1 cellular context compared by ENCODE assay signal in genomic region chr1:15617173-15617873, GRCh38.
TF ChIP-seq lines count a peak whose summit lies in the region.

TSS of gene DDI2 (plus strand) at chr1:15617458. CDS start at chr1:15617671, 213 bp downstream.

TF ChIP-seq in HepG2, 621 proteins besides CTCF, POLR2A, EP300 and RAD21 (continued from another document and continues in another):
- TF ChIP-seq THAP9 (CRISPR knock-in tag; IDR thresholded peaks at IDR 0.05; ENCODE audit: borderline replicate concordance) (0 out of 2 replicates have a peak, but pooled peaks have one; percentile 24), RBAK (CRISPR knock-in tag; IDR thresholded peaks at IDR 0.05) (no peak), ZNF672 (CRISPR knock-in tag; IDR thresholded peaks at IDR 0.05) (no peak), ZNF513 (CRISPR knock-in tag; conservative IDR thresholded peaks at IDR 0.05) (0 out of 2 replicates have a peak, but pooled peaks have one; percentile 13), NFATC3 (CRISPR knock-in tag; IDR thresholded peaks at IDR 0.05) (no peak), MAZ (IDR thresholded peaks at IDR 0.05; ENCODE audit: borderline replicate concordance, low read depth, low read length) (peak; percentile 73), MAZ (CRISPR knock-in tag; IDR thresholded peaks at IDR 0.05; ENCODE audit: low read depth) (peak; percentile 97), ZNF501 (CRISPR knock-in tag; IDR thresholded peaks at IDR 0.05) (no peak; the same call in 1 of the 2 replicates), SMAD1 (CRISPR knock-in tag; IDR thresholded peaks at IDR 0.05; ENCODE audit: borderline replicate concordance, low read depth) (0 out of 2 replicates have a peak, but pooled peaks have one; percentile 37), ZNF781 (CRISPR knock-in tag; IDR thresholded peaks at IDR 0.05; ENCODE audit: borderline replicate concordance, not compliant biosample characterization) (peak; percentile 61), KAT8 (CRISPR knock-in tag; IDR thresholded peaks at IDR 0.05) (0 out of 2 replicates have a peak, but pooled peaks have one; percentile 14), ISX (CRISPR knock-in tag; conservative IDR thresholded peaks at IDR 0.05) (no peak), ZNF841 (CRISPR knock-in tag; IDR thresholded peaks at IDR 0.05; ENCODE audit: borderline replicate concordance) (0 out of 2 replicates have a peak, but pooled peaks have one; percentile 69), FOXO1 (CRISPR knock-in tag; IDR thresholded peaks at IDR 0.05) (peak; percentile 17; the same call in 1 of the 2 replicates), YEATS4 (CRISPR knock-in tag; IDR thresholded peaks at IDR 0.05; ENCODE audit: borderline replicate concordance) (peak; percentile 71), TOPORS (CRISPR knock-in tag; IDR thresholded peaks at IDR 0.05) (0 out of 2 replicates have a peak, but pooled peaks have one; percentile 55), ZNF235 (CRISPR knock-in tag; IDR thresholded peaks at IDR 0.05; ENCODE audit: borderline replicate concordance) (peak; percentile 81; the same call in 1 of the 2 replicates), ZNF724P (CRISPR knock-in tag; IDR thresholded peaks at IDR 0.05; ENCODE audit: borderline replicate concordance) (no peak), MAF1 (CRISPR knock-in tag; IDR thresholded peaks at IDR 0.05; ENCODE audit: borderline replicate concordance) (0 out of 2 replicates have a peak, but pooled peaks have one; percentile 64), ZNF788 (CRISPR knock-in tag; IDR thresholded peaks at IDR 0.05; ENCODE audit: borderline replicate concordance) (peak; percentile 67; the same call in 1 of the 2 replicates), SAP130 (CRISPR knock-in tag; IDR thresholded peaks at IDR 0.05; ENCODE audit: low read depth) (peak; percentile 83), DNMT1 (CRISPR knock-in tag; IDR thresholded peaks at IDR 0.05) (peak; percentile 83), SRSF4 (IDR thresholded peaks at IDR 0.05; ENCODE audit: low read depth, low read length, poor library complexity, severe bottlenecking) (no peak), HCFC1 (IDR thresholded peaks at IDR 0.05; ENCODE audit: low read depth, low read length) (peak; percentile 46; the same call in 1 of the 2 replicates), CHCHD3 (CRISPR knock-in tag; IDR thresholded peaks at IDR 0.05) (0 out of 2 replicates have a peak, but pooled peaks have one; percentile 28), ZNF563 (CRISPR knock-in tag; IDR thresholded peaks at IDR 0.05) (peak; percentile 89), ZNF350 (CRISPR knock-in tag; IDR thresholded peaks at IDR 0.05; ENCODE audit: borderline replicate concordance, low read depth) (peak; percentile 57; the same call in 1 of the 2 replicates), ZNF10 (CRISPR knock-in tag; IDR thresholded peaks at IDR 0.05; ENCODE audit: borderline replicate concordance, low read depth) (no peak), PHF8 (CRISPR knock-in tag; IDR thresholded peaks at IDR 0.05) (peak; percentile 45; the same call in 1 of the 2 replicates), THAP11 (CRISPR knock-in tag; IDR thresholded peaks at IDR 0.05) (peak; percentile 80), BRF2 (CRISPR knock-in tag; IDR thresholded peaks at IDR 0.05) (peak; percentile 59; the same call in 1 of the 2 replicates), SOX13 (IDR thresholded peaks at IDR 0.05) (no peak), SOX13 (CRISPR knock-in tag; conservative IDR thresholded peaks at IDR 0.05 in 1 of 2, IDR thresholded peaks at IDR 0.05 in 1 of 2) (no peak), DPF2 (CRISPR knock-in tag; IDR thresholded peaks at IDR 0.05; ENCODE audit: borderline replicate concordance, low read depth) (no peak)
- TF ChIP-seq, protein P1, sequence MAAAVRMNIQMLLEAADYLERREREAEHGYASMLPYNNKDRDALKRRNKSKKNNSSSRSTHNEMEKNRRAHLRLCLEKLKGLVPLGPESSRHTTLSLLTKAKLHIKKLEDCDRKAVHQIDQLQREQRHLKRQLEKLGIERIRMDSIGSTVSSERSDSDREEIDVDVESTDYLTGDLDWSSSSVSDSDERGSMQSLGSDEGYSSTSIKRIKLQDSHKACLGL (CRISPR knock-in tag; IDR thresholded peaks at IDR 0.05) = peak; percentile 49; the same call in 1 of the 2 replicates
- TF ChIP-seq, protein P2, sequence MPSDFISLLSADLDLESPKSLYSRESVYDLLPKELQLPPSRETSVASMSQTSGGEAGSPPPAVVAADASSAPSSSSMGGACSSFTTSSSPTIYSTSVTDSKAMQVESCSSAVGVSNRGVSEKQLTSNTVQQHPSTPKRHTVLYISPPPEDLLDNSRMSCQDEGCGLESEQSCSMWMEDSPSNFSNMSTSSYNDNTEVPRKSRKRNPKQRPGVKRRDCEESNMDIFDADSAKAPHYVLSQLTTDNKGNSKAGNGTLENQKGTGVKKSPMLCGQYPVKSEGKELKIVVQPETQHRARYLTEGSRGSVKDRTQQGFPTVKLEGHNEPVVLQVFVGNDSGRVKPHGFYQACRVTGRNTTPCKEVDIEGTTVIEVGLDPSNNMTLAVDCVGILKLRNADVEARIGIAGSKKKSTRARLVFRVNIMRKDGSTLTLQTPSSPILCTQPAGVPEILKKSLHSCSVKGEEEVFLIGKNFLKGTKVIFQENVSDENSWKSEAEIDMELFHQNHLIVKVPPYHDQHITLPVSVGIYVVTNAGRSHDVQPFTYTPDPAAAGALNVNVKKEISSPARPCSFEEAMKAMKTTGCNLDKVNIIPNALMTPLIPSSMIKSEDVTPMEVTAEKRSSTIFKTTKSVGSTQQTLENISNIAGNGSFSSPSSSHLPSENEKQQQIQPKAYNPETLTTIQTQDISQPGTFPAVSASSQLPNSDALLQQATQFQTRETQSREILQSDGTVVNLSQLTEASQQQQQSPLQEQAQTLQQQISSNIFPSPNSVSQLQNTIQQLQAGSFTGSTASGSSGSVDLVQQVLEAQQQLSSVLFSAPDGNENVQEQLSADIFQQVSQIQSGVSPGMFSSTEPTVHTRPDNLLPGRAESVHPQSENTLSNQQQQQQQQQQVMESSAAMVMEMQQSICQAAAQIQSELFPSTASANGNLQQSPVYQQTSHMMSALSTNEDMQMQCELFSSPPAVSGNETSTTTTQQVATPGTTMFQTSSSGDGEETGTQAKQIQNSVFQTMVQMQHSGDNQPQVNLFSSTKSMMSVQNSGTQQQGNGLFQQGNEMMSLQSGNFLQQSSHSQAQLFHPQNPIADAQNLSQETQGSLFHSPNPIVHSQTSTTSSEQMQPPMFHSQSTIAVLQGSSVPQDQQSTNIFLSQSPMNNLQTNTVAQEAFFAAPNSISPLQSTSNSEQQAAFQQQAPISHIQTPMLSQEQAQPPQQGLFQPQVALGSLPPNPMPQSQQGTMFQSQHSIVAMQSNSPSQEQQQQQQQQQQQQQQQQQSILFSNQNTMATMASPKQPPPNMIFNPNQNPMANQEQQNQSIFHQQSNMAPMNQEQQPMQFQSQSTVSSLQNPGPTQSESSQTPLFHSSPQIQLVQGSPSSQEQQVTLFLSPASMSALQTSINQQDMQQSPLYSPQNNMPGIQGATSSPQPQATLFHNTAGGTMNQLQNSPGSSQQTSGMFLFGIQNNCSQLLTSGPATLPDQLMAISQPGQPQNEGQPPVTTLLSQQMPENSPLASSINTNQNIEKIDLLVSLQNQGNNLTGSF (CRISPR knock-in tag; IDR thresholded peaks at IDR 0.05) = peak; percentile 92
- TF ChIP-seq, protein P3, sequence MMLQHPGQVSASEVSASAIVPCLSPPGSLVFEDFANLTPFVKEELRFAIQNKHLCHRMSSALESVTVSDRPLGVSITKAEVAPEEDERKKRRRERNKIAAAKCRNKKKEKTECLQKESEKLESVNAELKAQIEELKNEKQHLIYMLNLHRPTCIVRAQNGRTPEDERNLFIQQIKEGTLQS (CRISPR knock-in tag; IDR thresholded peaks at IDR 0.05) = peak; percentile 49; the same call in 1 of the 2 replicates
- TF ChIP-seq, protein P4, sequence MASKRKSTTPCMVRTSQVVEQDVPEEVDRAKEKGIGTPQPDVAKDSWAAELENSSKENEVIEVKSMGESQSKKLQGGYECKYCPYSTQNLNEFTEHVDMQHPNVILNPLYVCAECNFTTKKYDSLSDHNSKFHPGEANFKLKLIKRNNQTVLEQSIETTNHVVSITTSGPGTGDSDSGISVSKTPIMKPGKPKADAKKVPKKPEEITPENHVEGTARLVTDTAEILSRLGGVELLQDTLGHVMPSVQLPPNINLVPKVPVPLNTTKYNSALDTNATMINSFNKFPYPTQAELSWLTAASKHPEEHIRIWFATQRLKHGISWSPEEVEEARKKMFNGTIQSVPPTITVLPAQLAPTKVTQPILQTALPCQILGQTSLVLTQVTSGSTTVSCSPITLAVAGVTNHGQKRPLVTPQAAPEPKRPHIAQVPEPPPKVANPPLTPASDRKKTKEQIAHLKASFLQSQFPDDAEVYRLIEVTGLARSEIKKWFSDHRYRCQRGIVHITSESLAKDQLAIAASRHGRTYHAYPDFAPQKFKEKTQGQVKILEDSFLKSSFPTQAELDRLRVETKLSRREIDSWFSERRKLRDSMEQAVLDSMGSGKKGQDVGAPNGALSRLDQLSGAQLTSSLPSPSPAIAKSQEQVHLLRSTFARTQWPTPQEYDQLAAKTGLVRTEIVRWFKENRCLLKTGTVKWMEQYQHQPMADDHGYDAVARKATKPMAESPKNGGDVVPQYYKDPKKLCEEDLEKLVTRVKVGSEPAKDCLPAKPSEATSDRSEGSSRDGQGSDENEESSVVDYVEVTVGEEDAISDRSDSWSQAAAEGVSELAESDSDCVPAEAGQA (IDR thresholded peaks at IDR 0.05; ENCODE audit: low read depth) = no peak
- TF ChIP-seq, protein P4 (CRISPR knock-in tag; IDR thresholded peaks at IDR 0.05; ENCODE audit: borderline replicate concordance) = peak; percentile 89; the same call in 1 of the 2 replicates
- TF ChIP-seq, protein P5, sequence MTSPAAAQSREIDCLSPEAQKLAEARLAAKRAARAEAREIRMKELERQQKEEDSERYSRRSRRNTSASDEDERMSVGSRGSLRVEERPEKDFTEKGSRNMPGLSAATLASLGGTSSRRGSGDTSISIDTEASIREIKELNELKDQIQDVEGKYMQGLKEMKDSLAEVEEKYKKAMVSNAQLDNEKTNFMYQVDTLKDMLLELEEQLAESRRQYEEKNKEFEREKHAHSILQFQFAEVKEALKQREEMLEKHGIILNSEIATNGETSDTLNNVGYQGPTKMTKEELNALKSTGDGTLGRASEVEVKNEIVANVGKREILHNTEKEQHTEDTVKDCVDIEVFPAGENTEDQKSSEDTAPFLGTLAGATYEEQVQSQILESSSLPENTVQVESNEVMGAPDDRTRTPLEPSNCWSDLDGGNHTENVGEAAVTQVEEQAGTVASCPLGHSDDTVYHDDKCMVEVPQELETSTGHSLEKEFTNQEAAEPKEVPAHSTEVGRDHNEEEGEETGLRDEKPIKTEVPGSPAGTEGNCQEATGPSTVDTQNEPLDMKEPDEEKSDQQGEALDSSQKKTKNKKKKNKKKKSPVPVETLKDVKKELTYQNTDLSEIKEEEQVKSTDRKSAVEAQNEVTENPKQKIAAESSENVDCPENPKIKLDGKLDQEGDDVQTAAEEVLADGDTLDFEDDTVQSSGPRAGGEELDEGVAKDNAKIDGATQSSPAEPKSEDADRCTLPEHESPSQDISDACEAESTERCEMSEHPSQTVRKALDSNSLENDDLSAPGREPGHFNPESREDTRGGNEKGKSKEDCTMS (CRISPR knock-in tag; conservative IDR thresholded peaks at IDR 0.05) = no peak
